In genomic region chr2:33706410-33706809, GRCh38 we compare ENCODE assay signal across 21 cellular contexts.
DNase-seq lines count a peak whose midpoint lies in the region; ATAC-seq and TF ChIP-seq lines count a peak whose summit lies in the region.
"Had no signal": no experiment of that assay in that cellular context is flagged by ENCODE, and none has a peak within 500 bp of the region (broad histone marks: within the 10 kb centered on the region; RNA-seq: fewer than 3 reads in every experiment).

No MANE protein-coding gene starts in this region.

- ATAC-seq in Right ventricle myocardium inferior (no peak), foreskin keratinocyte (no peak)
- ATAC-seq: PC-3 had no signal

- H3K27me3 ChIP-seq in left ventricle myocardium inferior (ENCODE audit: low read depth) (no peaks in the 10 kb centered on the region), foreskin keratinocyte (no peaks in the 10 kb centered on the region)
- H3K27me3 ChIP-seq: SJSA1 had no signal

- H3K27ac ChIP-seq in left ventricle myocardium inferior (replicated peaks) (peak overlapping the region; percentile 30), foreskin keratinocyte (no peak overlapping the region)
- H3K27ac ChIP-seq: HL-60, RWPE1, SJSA1 had no signal

- H3K4me1 ChIP-seq in left ventricle myocardium inferior: peaks cover 13% of the 10 kb centered on the region
- no peaks in the 10 kb centered on the region for H3K4me1 ChIP-seq in foreskin keratinocyte

- no peaks in the 10 kb centered on the region for H3K9me3 ChIP-seq in left ventricle myocardium inferior (replicated peaks)
- H3K9me3 ChIP-seq: SJSA1 had no signal

- H3K36me3 ChIP-seq in left ventricle myocardium inferior: no peaks in the 10 kb centered on the region
- H3K36me3 ChIP-seq: SJSA1 had no signal

- no peak for DNase-seq in left ventricle myocardium inferior
- DNase-seq in Right ventricle myocardium inferior (ENCODE audit: missing footprints): no peak
- DNase-seq in NCI-H69 (lab: John Stamatoyannopoulos, UW): peak; percentile 2
- DNase-seq in SK-MEL-5 (ENCODE audit: low read depth, low spot score): peak; percentile 99
- DNase-seq in superior temporal gyrus (ENCODE audit: extremely low spot score): no peak
- DNase-seq in ureter (ENCODE audit: low spot score): no peak
- DNase-seq in NCI-H2081 (lab: John Stamatoyannopoulos, UW): no peak
- no peak for DNase-seq in foreskin keratinocyte
- DNase-seq: GDM1, KBM-7, MM.1S, NCI-H1048, NCI-H1436, NCI-H187 treated with DMSO at 0.1 percent for 48 hours, NCI-H226, NCI-H524, NCI-H82, PC-3 had no signal

- H3K4me3 ChIP-seq in left ventricle myocardium inferior: no peak overlapping the region
- H3K4me3 ChIP-seq: SJSA1 had no signal

- intact Hi-C loops in left ventricle myocardium inferior (cut with micrococcal nuclease) (no loop called here), Right ventricle myocardium inferior (cut with DNase I) (no loop called here)

- TF ChIP-seq CTCF in left ventricle myocardium inferior (IDR thresholded peaks at IDR 0.05; ENCODE audit: borderline replicate concordance) (no peak), foreskin keratinocyte (conservative IDR thresholded peaks at IDR 0.05) (no peak)

- in situ Hi-C loops in SK-MEL-5 (cut with HindIII; ENCODE audit: low pct_unique_long_range_greater_than_20kb, low sequenced_read_pairs): no loop called here

Comparison
In these comparisons a context has a peak if more than half of its experiments do, and no peak if none do; other contexts are left out.
1. DNase-seq: peak in NCI-H69 (single experiment) and SK-MEL-5 (single experiment); none in left ventricle myocardium inferior (single experiment), Right ventricle myocardium inferior (single experiment), superior temporal gyrus (single experiment), ureter (single experiment), NCI-H2081 (0 of 2) and foreskin keratinocyte (0 of 2).